8 cellular contexts compared by ENCODE assay signal in genomic region chr7:5494683-5495561, GRCh38. TPM values are rescaled to one million over a fixed set of nuclear protein-coding genes. Genes with fewer than 3 reads are reported as not detected.
DNase-seq lines count a peak whose midpoint lies in the region; ATAC-seq and TF ChIP-seq lines count a peak whose summit lies in the region.

No MANE protein-coding gene starts in this region.

- no peaks in the 10 kb centered on the region for H3K27me3 ChIP-seq in DND-41 (ENCODE audit: insufficient read depth, low read length, poor library complexity)
- H3K27me3 ChIP-seq in HAP-1 (ENCODE audit: low read depth): no peaks in the 10 kb centered on the region
- no peaks in the 10 kb centered on the region for H3K27me3 ChIP-seq in right atrium auricular region

- no peak overlapping the region for H3K4me3 ChIP-seq in DND-41 (ENCODE audit: low read depth in 1 of 2, low read length in 2 of 2)
- H3K4me3 ChIP-seq in HAP-1: no peak overlapping the region
- peak overlapping the region; percentile 24 to 37 for H3K4me3 ChIP-seq in right atrium auricular region
- peak overlapping the region; percentile 4 for H3K4me3 ChIP-seq in retinal pigment epithelial cell (ENCODE audit: low read length)

- no peak overlapping the region for H2AFZ ChIP-seq in DND-41 (ENCODE audit: low read depth, low read length)

- ATAC-seq in DND-41 (ENCODE audit: insufficient read depth, low read depth): peak; percentile 89

- H4K20me1 ChIP-seq in DND-41 (ENCODE audit: insufficient read depth, low read length): peaks cover 38% of the 10 kb centered on the region

- no peaks in the 10 kb centered on the region for H3K9me3 ChIP-seq in DND-41 (ENCODE audit: insufficient read depth, low read length, severe bottlenecking)
- no peaks in the 10 kb centered on the region for H3K9me3 ChIP-seq in HAP-1
- no peaks in the 10 kb centered on the region for H3K9me3 ChIP-seq in right atrium auricular region

- in situ Hi-C loops in HAP-1 (cut with MboI; ENCODE audit: low sequenced_read_pairs): loop anchor here (5.0 to 10.0 kb wide), 2 partner anchors 172 to 210 kb away; no protein-coding TSS in a partner anchor

- peaks cover 11% of the 10 kb centered on the region for H3K4me1 ChIP-seq in DND-41 (ENCODE audit: insufficient read depth, low read length)
- no peaks in the 10 kb centered on the region for H3K4me1 ChIP-seq in HAP-1
- peaks cover 0 to 38% of the 10 kb centered on the region in 2 donors for H3K4me1 ChIP-seq in right atrium auricular region

- H3K36me3 ChIP-seq in DND-41 (ENCODE audit: insufficient read depth, low read length): peaks cover 45% of the 10 kb centered on the region
- H3K36me3 ChIP-seq in HAP-1 (replicated peaks): peaks cover 13% of the 10 kb centered on the region
- no peaks in the 10 kb centered on the region for H3K36me3 ChIP-seq in right atrium auricular region

- peak; percentile 89 for TF ChIP-seq CTCF in DND-41 (IDR thresholded peaks at IDR 0.05; ENCODE audit: borderline replicate concordance, extremely low read depth, low read length, poor library complexity, severe bottlenecking)
- TF ChIP-seq CTCF in right atrium auricular region (IDR thresholded peaks at IDR 0.05): peak; percentile 82 to 96
- peak; percentile 93 for TF ChIP-seq CTCF in retinal pigment epithelial cell (conservative IDR thresholded peaks at IDR 0.05; ENCODE audit: low read depth, low read length)

- no peak overlapping the region for H3K9ac ChIP-seq in DND-41 (ENCODE audit: low read depth, low read length)

- no peak overlapping the region for H3K4me2 ChIP-seq in DND-41 (ENCODE audit: insufficient read depth, low read length)

- peak; percentile 77 for DNase-seq in DND-41
- DNase-seq in HAP-1 (ENCODE audit: low spot score in 2 of 2): peak; percentile 72 to 88
- DNase-seq in NCI-H146 (lab: John Stamatoyannopoulos, UW): peak; percentile 76
- peak; percentile 55 for DNase-seq in T-helper 22 cell (ENCODE audit: low read depth)
- DNase-seq in amygdala (lab: John Stamatoyannopoulos, UW): peak in 51 of 56 donors; percentile 12 to 83 (median 58)
- peak; percentile 69 for DNase-seq in right atrium auricular region (ENCODE audit: low spot score)
- no peak for DNase-seq in retinal pigment epithelial cell (ENCODE audit: low read depth)
- no peak for DNase-seq in NCI-H128 (lab: John Stamatoyannopoulos, UW; ENCODE audit: unreplicated experiment)

- H3K79me2 ChIP-seq in DND-41 (ENCODE audit: insufficient read depth, low read length): peaks cover 6% of the 10 kb centered on the region; the same call in 1 of the 2 replicates

- H3K27ac ChIP-seq in DND-41 (ENCODE audit: low read length) (peak overlapping the region; percentile 20; the same call in 1 of the 2 replicates), right atrium auricular region (peak overlapping the region; percentile 80 to 90)

RNA-seq across cellular contexts. Expression of gene FBXL18, which starts 18.7 kb away (rescaled TPM):
- 1 to 10 TPM; 6.7 to 7.8 TPM for total RNA-seq in right atrium auricular region

RNA-seq across cellular contexts. Expression of gene ACTB, which starts 35.5 kb away (rescaled TPM):
- 1,000 to 10,000 TPM in 1 of 2 donors, 100 to 1,000 TPM in 1; 979 to 1,431 TPM for total RNA-seq in right atrium auricular region

Comparison
In these comparisons a context has a peak if more than half of its experiments do, and no peak if none do; other contexts are left out.
1. DNase-seq: peak in DND-41 (single experiment), HAP-1 (2 of 2), NCI-H146 (single experiment), T-helper 22 cell (single experiment), amygdala (51 of 56) and right atrium auricular region (single experiment); none in retinal pigment epithelial cell (single experiment) and NCI-H128 (single experiment).
2. H3K4me3 ChIP-seq: peak in right atrium auricular region (2 of 2) and retinal pigment epithelial cell (single experiment); none in DND-41 (0 of 2) and HAP-1 (single experiment).
3. Peak in every context shown above with its lines, with median percentiles within 50 percentile points of each other: CTCF ChIP-seq.